16 cellular contexts compared by ENCODE assay signal in genomic region chr2:127853667-127854066, GRCh38. TPM values are rescaled to one million over a fixed set of nuclear protein-coding genes. Genes with fewer than 3 reads are reported as not detected.
A peak's percentile ranks its signal among the peaks of the same experiment; 100 is the strongest.
DNase-seq lines count a peak whose midpoint lies in the region; ATAC-seq and TF ChIP-seq lines count a peak whose summit lies in the region.
"Had no signal": no experiment of that assay in that cellular context is flagged by ENCODE, and none has a peak within 500 bp of the region (broad histone marks: within the 10 kb centered on the region; RNA-seq: fewer than 3 reads in every experiment).

No MANE protein-coding gene starts in this region.

- no peaks in the 10 kb centered on the region for H3K27me3 ChIP-seq in tibial artery
- H3K27me3 ChIP-seq: suprapubic skin had no signal

- CTCF ChIA-PET in activated CD4-positive, alpha-beta memory T cell treated with anti-CD3 and anti-CD28 coated beads for 36 hours (lab: Charles Lee): interaction anchor here (0.7 kb wide), 1 partner anchor 262 kb away, joined by 3 read pairs; no protein-coding TSS in a partner anchor

- POLR2A ChIA-PET in activated CD4-positive, alpha-beta memory T cell treated with anti-CD3 and anti-CD28 coated beads for 36 hours (lab: Charles Lee): interaction anchor here (1.2 to 1.4 kb wide), 2 partner anchors 24 to 151 kb away, joined by 5 to 6 read pairs; no protein-coding TSS in a partner anchor

- H3K27ac Mint-ChIP-seq in activated CD4-positive, alpha-beta memory T cell treated with anti-CD3 and anti-CD28 coated beads for 36 hours: peak overlapping the region; percentile 36

- H3K4me3 ChIP-seq in epithelial cell of esophagus (ENCODE audit: low read length) (no peak overlapping the region), tibial artery (no peak overlapping the region)
- H3K4me3 ChIP-seq: skin epidermis, suprapubic skin had no signal

- H3K4me1 ChIP-seq in tibial artery: peaks cover 3 to 33% (median 19%) of the 10 kb centered on the region in 4 donors

- H3K36me3 ChIP-seq in tibial artery: peaks cover 9 to 41% (median 38%) of the 10 kb centered on the region in 3 donors

- H3K9me3 ChIP-seq in tibial artery: no peaks in the 10 kb centered on the region
- H3K9me3 ChIP-seq: Caco-2, suprapubic skin had no signal

- DNase-seq in AG08396 (ENCODE audit: low spot score) (peak; percentile 8), EL (peak; percentile 8), epithelial cell of esophagus (ENCODE audit: low read depth) (peak; percentile 26), DMS53 treated with DMSO at 0.1 percent for 48 hours (lab: John Stamatoyannopoulos, UW; ENCODE audit: unreplicated experiment) (no peak), tibial artery (no peak), GOT3 (lab: John Stamatoyannopoulos, UW) (no peak)
- DNase-seq in activated CD4-positive, alpha-beta memory T cell treated with anti-CD3 and anti-CD28 coated beads for 36 hours: peak; percentile 20
- DNase-seq: Caco-2; cortex of kidney; NCI-H187 treated with DMSO at 0.1 percent for 48 hours; NCI-H524; SHP77 treated with DMSO at 0.1 percent for 48 hours; stimulated activated CD4-positive, alpha-beta T cell treated with anti-CD3 and anti-CD28 coated beads, Interleukin-4, amount 100 ng/mL, for 24 hours had no signal

- H3K27me3 Mint-ChIP-seq in activated CD4-positive, alpha-beta memory T cell treated with anti-CD3 and anti-CD28 coated beads for 36 hours: no peaks in the 10 kb centered on the region

- H3K9me3 Mint-ChIP-seq in activated CD4-positive, alpha-beta memory T cell treated with anti-CD3 and anti-CD28 coated beads for 36 hours: no peaks in the 10 kb centered on the region

- no peak for ATAC-seq in GM18858 (IDR thresholded peaks at IDR 0.05; ENCODE audit: unreplicated experiment)

- intact Hi-C loops in activated CD4-positive, alpha-beta memory T cell treated with anti-CD3 and anti-CD28 coated beads for 36 hours (cut with micrococcal nuclease): loop anchor here (10.0 kb wide), 2 partner anchors 241 to 381 kb away; partner anchors contain the start of gene UGGT1
- intact Hi-C loops in tibial artery (cut with DNase I; ENCODE audit: low total_unique reads): no loop called here

- H3K4me3 Mint-ChIP-seq in activated CD4-positive, alpha-beta memory T cell treated with anti-CD3 and anti-CD28 coated beads for 36 hours: no peak overlapping the region

- peaks cover 39% of the 10 kb centered on the region for H3K36me3 Mint-ChIP-seq in activated CD4-positive, alpha-beta memory T cell treated with anti-CD3 and anti-CD28 coated beads for 36 hours

- peaks cover 53% of the 10 kb centered on the region for H3K4me1 Mint-ChIP-seq in activated CD4-positive, alpha-beta memory T cell treated with anti-CD3 and anti-CD28 coated beads for 36 hours (ENCODE audit: low read depth)

- H3K27ac ChIP-seq in tibial artery: no peak overlapping the region
- H3K27ac ChIP-seq: skin epidermis, suprapubic skin had no signal

- no peak for TF ChIP-seq CTCF in epithelial cell of esophagus (IDR thresholded peaks at IDR 0.05; ENCODE audit: insufficient read depth, low read depth, low read length, missing control alignments)
- no peak for TF ChIP-seq CTCF in tibial artery (IDR thresholded peaks at IDR 0.05)

RNA-seq across cellular contexts. Expression of gene POLR2D, which starts 4.3 kb away (rescaled TPM):
- total RNA-seq in activated CD4-positive, alpha-beta memory T cell treated with anti-CD3 and anti-CD28 coated beads for 36 hours: 10 to 100 TPM; 56.1 to 57.1 TPM

RNA-seq across cellular contexts. Expression of gene AMMECR1L, which starts 32.1 kb away (rescaled TPM):
- 10 to 100 TPM; 14.3 to 15.0 TPM for total RNA-seq in activated CD4-positive, alpha-beta memory T cell treated with anti-CD3 and anti-CD28 coated beads for 36 hours

RNA-seq across cellular contexts. Expression of gene WDR33, which starts 42.7 kb away (rescaled TPM):
- total RNA-seq in activated CD4-positive, alpha-beta memory T cell treated with anti-CD3 and anti-CD28 coated beads for 36 hours: 10 to 100 TPM; 62.9 to 64.7 TPM

Comparison
In these comparisons a context has a peak if more than half of its experiments do, and no peak if none do; other contexts are left out.
1. DNase-seq: peak in AG08396 (single experiment), EL (single experiment), activated CD4-positive, alpha-beta memory T cell treated with anti-CD3 and anti-CD28 coated beads for 36 hours (single experiment) and epithelial cell of esophagus (single experiment); none in DMS53 treated with DMSO at 0.1 percent for 48 hours (single experiment), tibial artery (0 of 2) and GOT3 (single experiment).